ENCODE assay signal across 1 cellular context in the genomic region with DNA sequence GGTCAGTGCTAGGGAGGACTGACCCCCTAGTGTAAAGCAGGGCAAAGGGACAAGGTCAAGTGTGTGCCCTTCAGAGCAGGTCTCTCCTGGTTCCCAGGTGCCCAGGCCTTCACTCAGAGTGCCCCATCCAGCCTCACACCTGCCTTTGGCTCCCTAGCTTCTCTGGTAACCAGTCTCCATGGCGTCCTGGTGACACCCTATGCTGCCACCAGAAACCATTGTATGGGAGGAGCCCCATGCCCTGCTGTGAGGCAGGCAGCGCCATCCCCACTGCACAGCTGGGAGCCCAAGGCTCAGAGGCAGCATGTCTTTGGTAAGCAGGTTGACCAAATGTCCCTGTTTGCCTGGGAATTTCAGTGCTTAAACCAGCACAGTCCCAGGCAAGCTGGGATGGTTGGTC.
TF ChIP-seq lines count a peak whose summit lies in the region.

No MANE protein-coding gene starts in this region.

TF ChIP-seq in IMR-90, 13 proteins besides CTCF, POLR2A, EP300 and RAD21 (continued from another document):
- TF ChIP-seq, protein P1, sequence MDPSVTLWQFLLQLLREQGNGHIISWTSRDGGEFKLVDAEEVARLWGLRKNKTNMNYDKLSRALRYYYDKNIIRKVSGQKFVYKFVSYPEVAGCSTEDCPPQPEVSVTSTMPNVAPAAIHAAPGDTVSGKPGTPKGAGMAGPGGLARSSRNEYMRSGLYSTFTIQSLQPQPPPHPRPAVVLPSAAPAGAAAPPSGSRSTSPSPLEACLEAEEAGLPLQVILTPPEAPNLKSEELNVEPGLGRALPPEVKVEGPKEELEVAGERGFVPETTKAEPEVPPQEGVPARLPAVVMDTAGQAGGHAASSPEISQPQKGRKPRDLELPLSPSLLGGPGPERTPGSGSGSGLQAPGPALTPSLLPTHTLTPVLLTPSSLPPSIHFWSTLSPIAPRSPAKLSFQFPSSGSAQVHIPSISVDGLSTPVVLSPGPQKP (IDR thresholded peaks at IDR 0.05; ENCODE audit: borderline replicate concordance, low read depth, low read length): no peak
- TF ChIP-seq NFE2L2 (IDR thresholded peaks at IDR 0.05; ENCODE audit: low read depth, low read length): no peak
- TF ChIP-seq, protein P2, sequence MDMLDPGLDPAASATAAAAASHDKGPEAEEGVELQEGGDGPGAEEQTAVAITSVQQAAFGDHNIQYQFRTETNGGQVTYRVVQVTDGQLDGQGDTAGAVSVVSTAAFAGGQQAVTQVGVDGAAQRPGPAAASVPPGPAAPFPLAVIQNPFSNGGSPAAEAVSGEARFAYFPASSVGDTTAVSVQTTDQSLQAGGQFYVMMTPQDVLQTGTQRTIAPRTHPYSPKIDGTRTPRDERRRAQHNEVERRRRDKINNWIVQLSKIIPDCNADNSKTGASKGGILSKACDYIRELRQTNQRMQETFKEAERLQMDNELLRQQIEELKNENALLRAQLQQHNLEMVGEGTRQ (IDR thresholded peaks at IDR 0.05; ENCODE audit: low read depth, low read length): no peak
- TF ChIP-seq RFX5 (IDR thresholded peaks at IDR 0.05; ENCODE audit: low read depth, low read length): no peak
- TF ChIP-seq CHD1 (IDR thresholded peaks at IDR 0.05; ENCODE audit: low read depth, low read length): no peak
- TF ChIP-seq CEBPB (IDR thresholded peaks at IDR 0.05; ENCODE audit: low read depth, low read length): no peak
- TF ChIP-seq FOS (IDR thresholded peaks at IDR 0.05; ENCODE audit: low read depth, low read length): no peak
- TF ChIP-seq RCOR1 (IDR thresholded peaks at IDR 0.05; ENCODE audit: insufficient replicate concordance, low read length): no peak
- no peak for TF ChIP-seq BHLHE40 (IDR thresholded peaks at IDR 0.05; ENCODE audit: low read depth, low read length)
- TF ChIP-seq MXI1 (IDR thresholded peaks at IDR 0.05; ENCODE audit: borderline replicate concordance, low read depth, low read length): no peak
- no peak for TF ChIP-seq SMC3 (IDR thresholded peaks at IDR 0.05; ENCODE audit: low read depth, low read length)
- TF ChIP-seq MAZ (IDR thresholded peaks at IDR 0.05; ENCODE audit: borderline replicate concordance, low read depth, low read length): no peak
TF ChIP-seq in IMR-90: peak in this region for 0.
